Comparison of ENCODE assay signal across 1 cellular context in genomic region chr3:55607844-55608243, GRCh38.
TF ChIP-seq lines count a peak whose summit lies in the region.

No MANE protein-coding gene starts in this region.

TF ChIP-seq in HEK293, 187 proteins besides CTCF, POLR2A, EP300 and RAD21 (continued from another document):
- TF ChIP-seq, protein P1, sequence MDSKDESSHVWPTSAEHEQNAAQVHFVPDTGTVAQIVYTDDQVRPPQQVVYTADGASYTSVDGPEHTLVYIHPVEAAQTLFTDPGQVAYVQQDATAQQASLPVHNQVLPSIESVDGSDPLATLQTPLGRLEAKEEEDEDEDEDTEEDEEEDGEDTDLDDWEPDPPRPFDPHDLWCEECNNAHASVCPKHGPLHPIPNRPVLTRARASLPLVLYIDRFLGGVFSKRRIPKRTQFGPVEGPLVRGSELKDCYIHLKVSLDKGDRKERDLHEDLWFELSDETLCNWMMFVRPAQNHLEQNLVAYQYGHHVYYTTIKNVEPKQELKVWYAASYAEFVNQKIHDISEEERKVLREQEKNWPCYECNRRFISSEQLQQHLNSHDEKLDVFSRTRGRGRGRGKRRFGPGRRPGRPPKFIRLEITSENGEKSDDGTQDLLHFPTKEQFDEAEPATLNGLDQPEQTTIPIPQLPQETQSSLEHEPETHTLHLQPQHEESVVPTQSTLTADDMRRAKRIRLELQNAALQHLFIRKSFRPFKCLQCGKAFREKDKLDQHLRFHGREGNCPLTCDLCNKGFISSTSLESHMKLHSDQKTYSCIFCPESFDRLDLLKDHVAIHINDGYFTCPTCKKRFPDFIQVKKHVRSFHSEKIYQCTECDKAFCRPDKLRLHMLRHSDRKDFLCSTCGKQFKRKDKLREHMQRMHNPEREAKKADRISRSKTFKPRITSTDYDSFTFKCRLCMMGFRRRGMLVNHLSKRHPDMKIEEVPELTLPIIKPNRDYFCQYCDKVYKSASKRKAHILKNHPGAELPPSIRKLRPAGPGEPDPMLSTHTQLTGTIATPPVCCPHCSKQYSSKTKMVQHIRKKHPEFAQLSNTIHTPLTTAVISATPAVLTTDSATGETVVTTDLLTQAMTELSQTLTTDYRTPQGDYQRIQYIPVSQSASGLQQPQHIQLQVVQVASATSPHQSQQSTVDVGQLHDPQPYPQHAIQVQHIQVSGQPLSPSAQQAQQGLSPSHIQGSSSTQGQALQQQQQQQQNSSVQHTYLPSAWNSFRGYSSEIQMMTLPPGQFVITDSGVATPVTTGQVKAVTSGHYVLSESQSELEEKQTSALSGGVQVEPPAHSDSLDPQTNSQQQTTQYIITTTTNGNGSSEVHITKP (tag by site-specific recombination; IDR thresholded peaks at IDR 0.05): 0 out of 2 replicates have a peak, but pooled peaks have one; percentile 10
- TF ChIP-seq FEZF1 (tag by site-specific recombination; IDR thresholded peaks at IDR 0.05): peak; percentile 9; the same call in 1 of the 2 replicates
TF ChIP-seq in HEK293: peak in this region for 4.
